ENCODE assay signal across 8 cellular contexts in the genomic region with DNA sequence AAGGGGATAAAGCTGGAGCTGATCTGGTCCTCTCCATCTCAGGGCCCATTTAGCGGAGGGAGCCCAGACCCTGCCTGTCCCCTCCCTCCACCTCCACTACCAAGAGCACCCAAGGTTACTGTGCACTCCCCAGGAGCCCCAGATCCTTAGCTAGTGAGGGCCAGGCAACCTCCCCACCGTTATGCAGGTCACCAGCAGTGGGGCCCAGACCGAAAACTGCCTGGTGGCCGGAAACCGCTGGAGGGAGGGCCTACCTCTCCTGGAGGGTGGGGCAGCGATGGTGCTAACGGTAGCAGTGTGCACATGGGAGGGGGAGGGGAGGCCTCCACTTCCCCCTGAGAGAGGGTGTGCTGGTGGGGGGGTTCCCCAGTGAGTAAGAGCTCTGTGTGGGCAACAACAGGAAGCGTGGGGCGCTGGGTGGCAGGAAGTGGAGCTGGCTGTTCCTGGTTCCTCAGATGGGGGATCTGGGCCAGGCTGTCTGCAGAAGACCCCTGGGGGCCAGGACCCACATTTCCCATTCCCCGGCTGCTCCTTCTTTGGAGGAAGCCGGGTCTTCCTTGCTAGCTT. TPM values are rescaled to one million over a fixed set of nuclear protein-coding genes. Genes with fewer than 3 reads are reported as not detected.
DNase-seq lines count a peak whose midpoint lies in the region; ATAC-seq and TF ChIP-seq lines count a peak whose summit lies in the region.

No MANE protein-coding gene starts in this region.

- H3K9me2 ChIP-seq in PC-9 (ENCODE audit: insufficient read depth): no peaks in the 10 kb centered on the region

- POLR2A ChIA-PET in CD4-positive, alpha-beta T cell (lab: Charles Lee): interaction anchor here (0.8 to 16.4 kb wide), 23 partner anchors 5 to 1005 kb away, joined by 3 to 346 read pairs (median 5); partner anchors contain the start of genes ACBD4, FMNL1, HEXIM1 and HEXIM2
- POLR2A ChIA-PET in PC-9 (lab: Charles Lee; ENCODE audit: unreplicated experiment): interaction anchor here (0.7 kb wide), 1 partner anchor 77 kb away, joined by 5 read pairs; no protein-coding TSS in a partner anchor

- TF ChIP-seq POLR2A in NB4 (IDR thresholded peaks at IDR 0.05; ENCODE audit: extremely low read depth, insufficient read length): peak; percentile 67

- H3K27me3 ChIP-seq in CD4-positive, alpha-beta T cell (ENCODE audit: control insufficient read depth, insufficient read depth, low read length): no peaks in the 10 kb centered on the region
- no peaks in the 10 kb centered on the region for H3K27me3 ChIP-seq in PC-9 (ENCODE audit: insufficient read depth, low read depth)

- intact Hi-C loops in CD4-positive, alpha-beta T cell (cut with DNase I, micrococcal nuclease): loop anchor here (1.0 to 5.0 kb wide), 4 partner anchors 22 to 356 kb away; partner anchors contain the start of genes MAP3K14 (in 1 of the 2) and SPATA32 (in 1 of the 2)
- intact Hi-C loops in PC-9 (cut with micrococcal nuclease; ENCODE audit: unreplicated experiment): no loop called here

- peak; percentile 66 for ATAC-seq in CD4-positive, alpha-beta T cell (ENCODE audit: poor library complexity)
- ATAC-seq in GM21619 (IDR thresholded peaks at IDR 0.05; ENCODE audit: unreplicated experiment): peak; percentile 36

- H4K20me1 ChIP-seq in PC-9 (ENCODE audit: insufficient read depth): no peaks in the 10 kb centered on the region

- CTCF ChIA-PET in CD4-positive, alpha-beta T cell (lab: Charles Lee): interaction anchor here (0.6 to 4.9 kb wide), 11 partner anchors 9 to 177 kb away, joined by 3 to 47 read pairs (median 5); partner anchors contain the start of genes ACBD4 and HEXIM1
- CTCF ChIA-PET in PC-9 (lab: Charles Lee): interaction anchor here (1.7 kb wide), 1 partner anchor 90 kb away, joined by 6 read pairs; the partner anchor contains the start of gene ACBD4

- no peaks in the 10 kb centered on the region for H3K9me3 ChIP-seq in CD4-positive, alpha-beta T cell (ENCODE audit: control insufficient read depth, low read length)
- no peaks in the 10 kb centered on the region for H3K9me3 ChIP-seq in PC-9 (ENCODE audit: insufficient read depth, low read depth)

- no peak overlapping the region for H3K4me2 ChIP-seq in PC-9

- peak; percentile 76 to 97 (median 96) for DNase-seq in CD4-positive, alpha-beta T cell
- peak; percentile 99 for DNase-seq in NB4 (ENCODE audit: low read depth)
- DNase-seq in activated CD8-positive, alpha-beta memory T cell treated with anti-CD3 and anti-CD28 coated beads, Interleukin-2, amount 50 U/mL, for 48 hours: peak; percentile 94
- DNase-seq in germinal center (ENCODE audit: low spot score): peak; percentile 87
- peak; percentile 91 to 96 (median 92) for DNase-seq in stimulated activated CD4-positive, alpha-beta T cell treated with anti-CD3 and anti-CD28 coated beads, Interleukin-12 subunit alpha, Interleukin-12 subunit beta, amount 100 ng/mL, for 48 hours (ENCODE audit: low read depth in 2 of 3, low spot score in 1 of 3)
- DNase-seq in PC-9: no peak
- DNase-seq in GOT3 (lab: John Stamatoyannopoulos, UW): no peak

- H3K4me1 Mint-ChIP-seq in CD4-positive, alpha-beta T cell (ENCODE audit: low read depth): peaks cover 65% of the 10 kb centered on the region

- peaks cover 53% of the 10 kb centered on the region for H3K36me3 Mint-ChIP-seq in CD4-positive, alpha-beta T cell (ENCODE audit: low read depth)

- H3K27ac ChIP-seq in CD4-positive, alpha-beta T cell (ENCODE audit: low read depth, low read length): peak overlapping the region; percentile 99
- no peak overlapping the region for H3K27ac ChIP-seq in PC-9

- H3K27ac Mint-ChIP-seq in CD4-positive, alpha-beta T cell: peak overlapping the region; percentile 100

- H3K36me3 ChIP-seq in PC-9 (ENCODE audit: low read depth): no peaks in the 10 kb centered on the region

- H2AFZ ChIP-seq in PC-9: no peak overlapping the region

- peak overlapping the region; percentile 27 for H3K4me3 ChIP-seq in NB4 (ENCODE audit: low read depth, low read length)
- no peak overlapping the region for H3K4me3 ChIP-seq in PC-9

- H3F3A ChIP-seq in PC-9 (ENCODE audit: insufficient read depth, low read depth): peaks cover 36% of the 10 kb centered on the region; the same call in 1 of the 2 replicates

- peaks cover 7% of the 10 kb centered on the region; the same call in 1 of the 2 replicates for H3K79me2 ChIP-seq in PC-9 (ENCODE audit: low read depth)

- H3K27me3 Mint-ChIP-seq in CD4-positive, alpha-beta T cell: no peaks in the 10 kb centered on the region

- no peak for TF ChIP-seq CTCF in CD4-positive, alpha-beta T cell (IDR thresholded peaks at IDR 0.05)
- TF ChIP-seq CTCF in NB4 (IDR thresholded peaks at IDR 0.05; ENCODE audit: low read depth, low read length) (no peak), PC-9 (conservative IDR thresholded peaks at IDR 0.05) (no peak)

- H3K4me3 Mint-ChIP-seq in CD4-positive, alpha-beta T cell: peak overlapping the region; percentile 95

- BruUV-seq in PC-9 (replicated peaks; lab: Mats Ljungman, UMichigan): no TSS peak

- peaks cover 53% of the 10 kb centered on the region for H3K4me1 ChIP-seq in PC-9 (replicated peaks; ENCODE audit: insufficient read depth)

- H3K9me3 Mint-ChIP-seq in CD4-positive, alpha-beta T cell: no peaks in the 10 kb centered on the region

RNA-seq across cellular contexts. Expression of gene FMNL1, which starts 4.4 kb away (rescaled TPM):
- 100 to 1,000 TPM; 378 to 387 TPM for total RNA-seq in CD4-positive, alpha-beta T cell
- total RNA-seq in PC-9 (2021): 12.9 and 18.7 TPM in 2 replicates

RNA-seq across cellular contexts. Expression of gene SPATA32, which starts 35.8 kb away (rescaled TPM):
- total RNA-seq in CD4-positive, alpha-beta T cell: under 1 TPM; 0.20 to 0.27 TPM
- total RNA-seq in PC-9 (2021): 0.35 and 0.48 TPM in 2 replicates

Comparison
In these comparisons a context has a peak if more than half of its experiments do, and no peak if none do; other contexts are left out.
1. DNase-seq: peak in CD4-positive, alpha-beta T cell (10 of 10), NB4 (single experiment), activated CD8-positive, alpha-beta memory T cell treated with anti-CD3 and anti-CD28 coated beads, Interleukin-2, amount 50 U/mL, for 48 hours (single experiment), germinal center (single experiment) and stimulated activated CD4-positive, alpha-beta T cell treated with anti-CD3 and anti-CD28 coated beads, Interleukin-12 subunit alpha, Interleukin-12 subunit beta, amount 100 ng/mL, for 48 hours (3 of 3); none in PC-9 (0 of 2) and GOT3 (single experiment).
2. RNA of gene FMNL1, which starts 4.4 kb away (total RNA-seq): 378 to 387 TPM in CD4-positive, alpha-beta T cell; 12.9 to 18.7 TPM in PC-9; every median in the first group is over 10 times any median in the second.